16 cellular contexts compared by ENCODE assay signal in genomic region chr11:104837969-104838639, GRCh38.
A peak's percentile ranks its signal among the peaks of the same experiment; 100 is the strongest.
DNase-seq lines count a peak whose midpoint lies in the region; ATAC-seq and FAIRE-seq lines count a peak whose summit lies in the region.
"Had no signal": no experiment of that assay in that cellular context is flagged by ENCODE, and none has a peak within 500 bp of the region (broad histone marks: within the 10 kb centered on the region; RNA-seq: fewer than 3 reads in every experiment).

No MANE protein-coding gene starts in this region.

- DNase-seq in HTR-8/SVneo (ENCODE audit: insufficient read length, low spot score) (no peak), frontal cortex (ENCODE audit: low spot score in 2 of 2) (no peak), AML-193 (lab: John Stamatoyannopoulos, UW) (no peak), Karpas-422 (no peak)
- DNase-seq in activated CD4-positive, CD25-positive, alpha-beta regulatory T cell (lab: John Stamatoyannopoulos, UW), result no peak
- DNase-seq: C1 segment of cervical spinal cord; Calu3; CD4-positive, alpha-beta T cell; DMS 273 treated with DMSO at 0.1 percent for 48 hours; GM23248; H7 had no signal

- peaks cover 0 to 5% (median 0%) of the 10 kb centered on the region in 11 experiments; a peak in 3 of 22 replicates for H3K36me3 ChIP-seq in BLaER1 treated with 17β-estradiol and CSF1 and Interleukin-3, amounts not matched to agents 10 nM and 100 nM
- H3K36me3 ChIP-seq in Karpas-422 (ENCODE audit: insufficient read depth, low read length), result no peaks in the 10 kb centered on the region

- H3K27ac ChIP-seq in BLaER1 treated with 17β-estradiol and CSF1 and Interleukin-3, amounts not matched to agents 10 nM and 100 nM, result peak overlapping the region in 6 of 11 experiments; percentile 4 to 63 (median 44); a peak in 8 of 22 replicates
- no peak overlapping the region for H3K27ac ChIP-seq in Karpas-422 (ENCODE audit: low read length)
- H3K27ac ChIP-seq: GM23248 had no signal

- H3K9me3 ChIP-seq in BLaER1 treated with 17β-estradiol and CSF1 and Interleukin-3, amounts not matched to agents 10 nM and 100 nM (replicated peaks in 1 of 11), result peaks cover 9 to 49% (median 11%) of the 10 kb centered on the region in 11 experiments
- no peaks in the 10 kb centered on the region for H3K9me3 ChIP-seq in Karpas-422 (ENCODE audit: low read length)

- FAIRE-seq in HTR-8/SVneo (lab: Jason Lieb, UNC) (peak; percentile 38), frontal cortex (lab: Jason Lieb, UNC) (peak; percentile 8)
- FAIRE-seq: A204.1, HepG2 had no signal

- no peak for ATAC-seq in HG03039 (IDR thresholded peaks at IDR 0.05; ENCODE audit: unreplicated experiment)
- ATAC-seq: GM12878, HepG2 had no signal

- H3K4me1 ChIP-seq in BLaER1 treated with 17β-estradiol and CSF1 and Interleukin-3, amounts not matched to agents 10 nM and 100 nM, result peaks cover 5 to 70% (median 13%) of the 10 kb centered on the region in 10 experiments
- no peaks in the 10 kb centered on the region for H3K4me1 ChIP-seq in Karpas-422 (ENCODE audit: low read length)

- H3K9ac ChIP-seq in BLaER1 treated with 17β-estradiol and CSF1 and Interleukin-3, amounts not matched to agents 10 nM and 100 nM, result no peak overlapping the region
- H3K9ac ChIP-seq in Karpas-422 (ENCODE audit: low read length), result no peak overlapping the region
- H3K9ac ChIP-seq: GM23248 had no signal

- no peaks in the 10 kb centered on the region for H3K79me2 ChIP-seq in Karpas-422 (ENCODE audit: low read length)

- H3K4me2 ChIP-seq in BLaER1 treated with 17β-estradiol and CSF1 and Interleukin-3, amounts not matched to agents 10 nM and 100 nM, result peak overlapping the region in 10 of 11 experiments; percentile 14 to 67 (median 51); a peak in 19 of 22 replicates
- H3K4me2 ChIP-seq in Karpas-422 (ENCODE audit: low read depth, low read length, poor library complexity, severe bottlenecking), result no peak overlapping the region

- H3K4me3 ChIP-seq in BLaER1 treated with 17β-estradiol and CSF1 and Interleukin-3, amounts not matched to agents 10 nM and 100 nM, result no peak overlapping the region
- no peak overlapping the region for H3K4me3 ChIP-seq in Karpas-422 (ENCODE audit: low read length)
- H3K4me3 ChIP-seq: GM12878, GM23248 had no signal

- H3K27me3 ChIP-seq in BLaER1 treated with 17β-estradiol and CSF1 and Interleukin-3, amounts not matched to agents 10 nM and 100 nM, result no peaks in the 10 kb centered on the region
- no peaks in the 10 kb centered on the region for H3K27me3 ChIP-seq in Karpas-422 (ENCODE audit: low read length)

- no peaks in the 10 kb centered on the region for H4K20me1 ChIP-seq in BLaER1 treated with 17β-estradiol and CSF1 and Interleukin-3, amounts not matched to agents 10 nM and 100 nM
- H4K20me1 ChIP-seq in Karpas-422 (ENCODE audit: insufficient read depth, low read depth, low read length), result no peaks in the 10 kb centered on the region

- no peak overlapping the region for H2AFZ ChIP-seq in Karpas-422 (ENCODE audit: low read length)
- H2AFZ ChIP-seq: GM23248 had no signal

- H3K9me2 ChIP-seq in Karpas-422 (replicated peaks; ENCODE audit: insufficient read depth, low read length), result no peaks in the 10 kb centered on the region
